11 cellular contexts compared by ENCODE assay signal in genomic region chr18:35178260-35178659, GRCh38.
DNase-seq lines count a peak whose midpoint lies in the region; ATAC-seq, FAIRE-seq and TF ChIP-seq lines count a peak whose summit lies in the region.
"Had no signal": no experiment of that assay in that cellular context is flagged by ENCODE, and none has a peak within 500 bp of the region (broad histone marks: within the 10 kb centered on the region; RNA-seq: fewer than 3 reads in every experiment).

No MANE protein-coding gene starts in this region.

- H3K27me3 ChIP-seq in brain microvascular endothelial cell (replicated peaks), result no peaks in the 10 kb centered on the region

- in situ Hi-C loops in brain microvascular endothelial cell (cut with HindIII; ENCODE audit: low pct_ligation_motif_present, low sequenced_read_pairs), result no loop called here

- no peaks in the 10 kb centered on the region for H3K36me3 ChIP-seq in brain microvascular endothelial cell (replicated peaks)

- H3K4me3 Mint-ChIP-seq in activated CD8-positive, alpha-beta memory T cell treated with anti-CD3 and anti-CD28 coated beads, Interleukin-2, amount 10 ng/mL, durations not matched to agents 7 days and 5 days, result no peak overlapping the region
- H3K4me3 Mint-ChIP-seq: natural killer cell; stimulated activated memory B cell treated with anti-CD40 and anti-IgM and Interleukin-4, amounts not matched to agents 10 μg/mL and 1 μg/mL and 100 μg/mL, for 72 hours had no signal

- no peak for TF ChIP-seq POLR2A in GM12892 (IDR thresholded peaks at IDR 0.05; ENCODE audit: low read depth, low read length)

- peaks cover 3% of the 10 kb centered on the region for H3K9me3 Mint-ChIP-seq in activated CD8-positive, alpha-beta memory T cell treated with anti-CD3 and anti-CD28 coated beads, Interleukin-2, amount 10 ng/mL, durations not matched to agents 7 days and 5 days (ENCODE audit: low read depth)
- H3K9me3 Mint-ChIP-seq: natural killer cell had no signal

- no peak overlapping the region for H3K4me3 ChIP-seq in brain microvascular endothelial cell (ENCODE audit: low read depth, low read length)

- peak; percentile 57 for DNase-seq in activated CD8-positive, alpha-beta memory T cell treated with anti-CD3 and anti-CD28 coated beads, Interleukin-2, amount 10 ng/mL, durations not matched to agents 7 days and 5 days
- no peak for DNase-seq in activated CD8-positive, alpha-beta memory T cell treated with anti-CD3 and anti-CD28 coated beads for 24 hours
- DNase-seq in M059J (ENCODE audit: low read depth) (peak; percentile 89), brain microvascular endothelial cell (peak; percentile 55), renal cortical epithelial cell (ENCODE audit: low read depth) (peak; percentile 86), GM12892 (ENCODE audit: insufficient read length) (no peak), NCI-H774 (lab: John Stamatoyannopoulos, UW) (no peak), iPS-NIHi11 (ENCODE audit: low spot score) (no peak)
- DNase-seq: effector CD4-positive, alpha-beta T cell; natural killer cell had no signal

- no peaks in the 10 kb centered on the region for H3K27me3 Mint-ChIP-seq in activated CD8-positive, alpha-beta memory T cell treated with anti-CD3 and anti-CD28 coated beads, Interleukin-2, amount 10 ng/mL, durations not matched to agents 7 days and 5 days
- H3K27me3 Mint-ChIP-seq: stimulated activated memory B cell treated with anti-CD40 and anti-IgM and Interleukin-4, amounts not matched to agents 10 μg/mL and 1 μg/mL and 100 μg/mL, for 72 hours had no signal

- no peak for FAIRE-seq in GM12892 (lab: Jason Lieb, UNC)

- H3K4me1 Mint-ChIP-seq in activated CD8-positive, alpha-beta memory T cell treated with anti-CD3 and anti-CD28 coated beads, Interleukin-2, amount 10 ng/mL, durations not matched to agents 7 days and 5 days, result peaks cover 6% of the 10 kb centered on the region

- no peak overlapping the region for H3K27ac Mint-ChIP-seq in activated CD8-positive, alpha-beta memory T cell treated with anti-CD3 and anti-CD28 coated beads, Interleukin-2, amount 10 ng/mL, durations not matched to agents 7 days and 5 days
- H3K27ac Mint-ChIP-seq: natural killer cell; stimulated activated memory B cell treated with anti-CD40 and anti-IgM and Interleukin-4, amounts not matched to agents 10 μg/mL and 1 μg/mL and 100 μg/mL, for 72 hours had no signal

- no peaks in the 10 kb centered on the region for H3K36me3 Mint-ChIP-seq in activated CD8-positive, alpha-beta memory T cell treated with anti-CD3 and anti-CD28 coated beads, Interleukin-2, amount 10 ng/mL, durations not matched to agents 7 days and 5 days

- ATAC-seq in activated CD8-positive, alpha-beta memory T cell treated with anti-CD3 and anti-CD28 coated beads, Interleukin-2, amount 10 ng/mL, durations not matched to agents 7 days and 5 days, result peak; percentile 66
- ATAC-seq: stimulated activated memory B cell treated with anti-CD40 and anti-IgM and Interleukin-4, amounts not matched to agents 10 μg/mL and 1 μg/mL and 100 μg/mL, for 72 hours had no signal

- no peak overlapping the region for H3K27ac ChIP-seq in brain microvascular endothelial cell

- CTCF ChIA-PET in activated CD8-positive, alpha-beta memory T cell treated with anti-CD3 and anti-CD28 coated beads, Interleukin-2, amount 10 ng/mL, durations not matched to agents 7 days and 5 days (lab: Charles Lee), result no interaction called here

- no peak for TF ChIP-seq CTCF in brain microvascular endothelial cell (IDR thresholded peaks at IDR 0.05; ENCODE audit: low read depth, low read length, missing control alignments)

Comparison
In these comparisons a context has a peak if more than half of its experiments do, and no peak if none do; other contexts are left out.
1. DNase-seq: peak in activated CD8-positive, alpha-beta memory T cell treated with anti-CD3 and anti-CD28 coated beads, Interleukin-2, amount 10 ng/mL, durations not matched to agents 7 days and 5 days (single experiment), M059J (single experiment), brain microvascular endothelial cell (single experiment) and renal cortical epithelial cell (single experiment); none in activated CD8-positive, alpha-beta memory T cell treated with anti-CD3 and anti-CD28 coated beads for 24 hours (single experiment), GM12892 (single experiment), NCI-H774 (single experiment) and iPS-NIHi11 (single experiment).